ENCODE assay signal across 11 cellular contexts in genomic region chr17:32915108-32915700, GRCh38.
"Had no signal": no experiment of that assay in that cellular context is flagged by ENCODE, and none has a peak within 500 bp of the region (broad histone marks: within the 10 kb centered on the region; RNA-seq: fewer than 3 reads in every experiment).

No MANE protein-coding gene starts in this region.

- H3K27ac Mint-ChIP-seq: activated CD4-positive, alpha-beta T cell treated with anti-CD3 and anti-CD28 coated beads, Interleukin-2, amount 10 ng/mL, durations not matched to agents 7 days and 5 days; activated naive CD4-positive, alpha-beta T cell treated with anti-CD3 and anti-CD28 coated beads, Interleukin-2, amount 50 U/mL, for 24 hours; endodermal cell; WTC11 had no signal

- ATAC-seq: gastroesophageal sphincter, left colon, WTC11 had no signal

- H3K4me1 Mint-ChIP-seq: activated naive CD4-positive, alpha-beta T cell treated with anti-CD3 and anti-CD28 coated beads, Interleukin-2, amount 50 U/mL, for 24 hours had no signal

- DNase-seq: activated CD4-positive, alpha-beta T cell treated with anti-CD3 and anti-CD28 coated beads, Interleukin-2, amount 10 ng/mL, durations not matched to agents 7 days and 5 days; activated effector memory CD4-positive, alpha-beta T cell treated with Interleukin-2 at 50 U/mL for 16 hours; adrenal gland; dorsolateral prefrontal cortex; endodermal cell; left colon; ovary; stimulated activated CD4-positive, alpha-beta T cell treated with anti-CD3 and anti-CD28 coated beads, Interleukin-1b, Interleukin-23, amount 100 ng/mL, for 48 hours had no signal

- H3K9me3 Mint-ChIP-seq: activated CD4-positive, alpha-beta T cell treated with anti-CD3 and anti-CD28 coated beads, Interleukin-2, amount 10 ng/mL, durations not matched to agents 7 days and 5 days; activated naive CD4-positive, alpha-beta T cell treated with anti-CD3 and anti-CD28 coated beads, Interleukin-2, amount 50 U/mL, for 24 hours; endodermal cell; WTC11 had no signal

- H3K27me3 Mint-ChIP-seq: activated naive CD4-positive, alpha-beta T cell treated with anti-CD3 and anti-CD28 coated beads, Interleukin-2, amount 50 U/mL, for 24 hours had no signal

- H3K36me3 Mint-ChIP-seq: activated naive CD4-positive, alpha-beta T cell treated with anti-CD3 and anti-CD28 coated beads, Interleukin-2, amount 50 U/mL, for 24 hours; WTC11 had no signal

- H3K4me3 Mint-ChIP-seq: activated CD4-positive, alpha-beta T cell treated with anti-CD3 and anti-CD28 coated beads, Interleukin-2, amount 10 ng/mL, durations not matched to agents 7 days and 5 days; activated naive CD4-positive, alpha-beta T cell treated with anti-CD3 and anti-CD28 coated beads, Interleukin-2, amount 50 U/mL, for 24 hours; endodermal cell; WTC11 had no signal
